In genomic region chr3:195548046-195548445, GRCh38 we compare ENCODE assay signal across 1 cellular context.
TF ChIP-seq lines count a peak whose summit lies in the region.

No MANE protein-coding gene starts in this region.

TF ChIP-seq in HCT116, 20 proteins besides CTCF, POLR2A, EP300 and RAD21 (continued from another document):
- TF ChIP-seq REST (IDR thresholded peaks at IDR 0.05; ENCODE audit: low read depth) = no peak
- TF ChIP-seq YY1 (IDR thresholded peaks at IDR 0.05; ENCODE audit: extremely low read depth, insufficient replicate concordance, low read depth, low read length) = no peak
- no peak for TF ChIP-seq TCF7L2 (IDR thresholded peaks at IDR 0.05; ENCODE audit: borderline replicate concordance, extremely low read depth, insufficient read depth, insufficient read length)
- no peak for TF ChIP-seq FOSL1 (IDR thresholded peaks at IDR 0.05; ENCODE audit: low read depth)
- TF ChIP-seq SRF (IDR thresholded peaks at IDR 0.05; ENCODE audit: low read depth) = no peak
- no peak for TF ChIP-seq ATF3 (IDR thresholded peaks at IDR 0.05)
- TF ChIP-seq ZBTB33 (IDR thresholded peaks at IDR 0.05; ENCODE audit: extremely low read depth, insufficient replicate concordance, low read length) = no peak
- TF ChIP-seq EZH2 (IDR thresholded peaks at IDR 0.05) = no peak
